In the genomic region with DNA sequence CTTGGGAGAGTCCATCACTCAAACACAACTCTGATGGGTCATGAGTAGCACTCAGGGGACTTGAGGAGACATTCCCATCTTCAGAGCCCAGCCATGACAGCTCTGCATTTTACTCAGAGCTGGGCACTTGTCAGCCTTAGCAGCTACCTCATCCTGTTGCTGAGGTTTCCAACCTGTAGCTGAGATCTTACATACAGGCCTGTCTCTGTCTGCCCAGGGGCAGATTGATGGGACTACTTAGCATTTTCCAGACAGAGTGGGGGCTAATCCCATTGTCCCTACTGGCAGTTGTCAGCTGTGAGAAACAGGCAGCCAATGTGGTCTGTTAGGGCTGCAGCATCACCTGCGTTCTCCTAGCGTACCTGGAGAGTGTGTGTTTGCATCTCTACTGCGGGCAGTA, we compare ENCODE assay signal across 1 cellular context.
TF ChIP-seq lines count a peak whose summit lies in the region.

No MANE protein-coding gene starts in this region.

TF ChIP-seq in HEK293, 187 proteins besides CTCF, POLR2A, EP300 and RAD21 (continued from another document):
- TF ChIP-seq, protein P1, sequence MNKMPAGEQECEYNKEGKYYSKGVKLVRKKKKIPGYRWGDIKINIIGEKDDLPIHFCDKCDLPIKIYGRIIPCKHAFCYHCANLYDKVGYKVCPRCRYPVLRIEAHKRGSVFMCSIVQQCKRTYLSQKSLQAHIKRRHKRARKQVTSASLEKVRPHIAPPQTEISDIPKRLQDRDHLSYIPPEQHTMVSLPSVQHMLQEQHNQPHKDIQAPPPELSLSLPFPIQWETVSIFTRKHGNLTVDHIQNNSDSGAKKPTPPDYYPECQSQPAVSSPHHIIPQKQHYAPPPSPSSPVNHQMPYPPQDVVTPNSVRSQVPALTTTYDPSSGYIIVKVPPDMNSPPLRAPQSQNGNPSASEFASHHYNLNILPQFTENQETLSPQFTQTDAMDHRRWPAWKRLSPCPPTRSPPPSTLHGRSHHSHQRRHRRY (tag by site-specific recombination; IDR thresholded peaks at IDR 0.05): no peak
- TF ChIP-seq, protein P2, sequence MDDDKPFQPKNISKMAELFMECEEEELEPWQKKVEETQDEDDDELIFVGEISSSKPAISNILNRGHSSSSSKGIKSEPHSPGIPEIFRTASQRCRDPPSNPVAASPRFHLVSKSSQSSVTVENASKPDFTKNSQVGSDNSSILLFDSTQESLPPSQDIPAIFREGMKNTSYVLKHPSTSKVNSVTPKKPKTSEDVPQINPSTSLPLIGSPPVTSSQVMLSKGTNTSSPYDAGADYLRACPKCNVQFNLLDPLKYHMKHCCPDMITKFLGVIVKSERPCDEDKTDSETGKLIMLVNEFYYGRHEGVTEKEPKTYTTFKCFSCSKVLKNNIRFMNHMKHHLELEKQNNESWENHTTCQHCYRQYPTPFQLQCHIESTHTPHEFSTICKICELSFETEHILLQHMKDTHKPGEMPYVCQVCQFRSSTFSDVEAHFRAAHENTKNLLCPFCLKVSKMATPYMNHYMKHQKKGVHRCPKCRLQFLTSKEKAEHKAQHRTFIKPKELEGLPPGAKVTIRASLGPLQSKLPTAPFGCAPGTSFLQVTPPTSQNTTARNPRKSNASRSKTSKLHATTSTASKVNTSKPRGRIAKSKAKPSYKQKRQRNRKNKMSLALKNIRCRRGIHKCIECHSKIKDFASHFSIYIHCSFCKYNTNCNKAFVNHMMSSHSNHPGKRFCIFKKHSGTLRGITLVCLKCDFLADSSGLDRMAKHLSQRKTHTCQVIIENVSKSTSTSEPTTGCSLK (tag by site-specific recombination; IDR thresholded peaks at IDR 0.05): no peak
- no peak for TF ChIP-seq KLF10 (tag by site-specific recombination; IDR thresholded peaks at IDR 0.05)
- no peak for TF ChIP-seq ZBTB7A (tag by site-specific recombination; IDR thresholded peaks at IDR 0.05; ENCODE audit: low read depth)
- no peak for TF ChIP-seq ZNF112 (tag by site-specific recombination; IDR thresholded peaks at IDR 0.05)
